In genomic region chr7:35035511-35035921, GRCh38 we compare ENCODE assay signal across 9 cellular contexts. TPM values are rescaled to one million over a fixed set of nuclear protein-coding genes. Genes with fewer than 3 reads are reported as not detected.
A peak's percentile ranks its signal among the peaks of the same experiment; 100 is the strongest.
DNase-seq lines count a peak whose midpoint lies in the region; ATAC-seq and TF ChIP-seq lines count a peak whose summit lies in the region.
"Had no signal": no experiment of that assay in that cellular context is flagged by ENCODE, and none has a peak within 500 bp of the region (broad histone marks: within the 10 kb centered on the region; RNA-seq: fewer than 3 reads in every experiment).

No MANE protein-coding gene starts in this region.

- H3K9me3 ChIP-seq in HEK293 (ENCODE audit: control insufficient read depth, insufficient read depth, low read depth, low read length) (no peaks in the 10 kb centered on the region), iPS-18c (ENCODE audit: control insufficient read depth, insufficient read depth, low read length) (no peaks in the 10 kb centered on the region), subcutaneous abdominal adipose tissue (ENCODE audit: control insufficient read depth in 5 of 5, low read length in 5 of 5) (no peaks in the 10 kb centered on the region)

- H3K27ac ChIP-seq in HEK293 (ENCODE audit: extremely low read depth, low read depth, low read length): no peak overlapping the region
- peak overlapping the region; percentile 61 for H3K27ac ChIP-seq in subcutaneous abdominal adipose tissue (ENCODE audit: low read depth, low read length)
- H3K27ac ChIP-seq: C4-2B had no signal

- H3K4me1 ChIP-seq in HEK293 (ENCODE audit: control insufficient read depth, insufficient read depth, low read length) (peaks cover 2% of the 10 kb centered on the region; the same call in 1 of the 2 replicates), subcutaneous abdominal adipose tissue (ENCODE audit: control insufficient read depth in 5 of 5, insufficient read depth in 5 of 5, low read length in 5 of 5) (peaks cover 3 to 24% (median 18%) of the 10 kb centered on the region in 5 donors)

- H3K9ac ChIP-seq in subcutaneous abdominal adipose tissue (ENCODE audit: low read length in 5 of 5): peak overlapping the region in 1 of 5 donors; percentile 72

- H3K36me3 ChIP-seq in HEK293 (ENCODE audit: control insufficient read depth in 2 of 2, insufficient read depth in 1 of 2, low read length in 2 of 2) (no peaks in the 10 kb centered on the region), subcutaneous abdominal adipose tissue (ENCODE audit: control insufficient read depth in 5 of 5, insufficient read depth in 5 of 5, low read length in 5 of 5) (no peaks in the 10 kb centered on the region)

- ATAC-seq in GM19397 (IDR thresholded peaks at IDR 0.05; ENCODE audit: unreplicated experiment): no peak

- no peaks in the 10 kb centered on the region for H3K27me3 ChIP-seq in subcutaneous abdominal adipose tissue (ENCODE audit: control insufficient read depth in 5 of 5, insufficient read depth in 4 of 5, low read length in 5 of 5)

- CTCF ChIA-PET in HEK293 (lab: Yijun Ruan, JAX): interaction anchor here (0.6 to 1.4 kb wide), 3 partner anchors 48 to 900 kb away, joined by 3 to 5 read pairs (median 3); no protein-coding TSS in a partner anchor

- POLR2A ChIA-PET in HEK293 (lab: Yijun Ruan, JAX): no interaction called here

- peak; percentile 10 to 34 for DNase-seq in SHP77 (lab: John Stamatoyannopoulos, UW)
- no peak for DNase-seq in SHP77 treated with DMSO at 0.1 percent for 48 hours (lab: John Stamatoyannopoulos, UW)
- DNase-seq in NCI-H460 (ENCODE audit: extremely low read depth, low read depth): peak; percentile 50
- peak; percentile 16 for DNase-seq in activated naive CD4-positive, alpha-beta T cell treated with anti-CD3 and anti-CD28 coated beads, Interleukin-2, amount 50 U/mL, for 16 hours

- TF ChIP-seq CTCF in HEK293 (tag by site-specific recombination; IDR thresholded peaks at IDR 0.05): no peak; the same call in 1 of the 2 replicates

- H3K4me3 ChIP-seq in HEK293 (ENCODE audit: low read depth, low read length) (peak overlapping the region; percentile 82), iPS-18c (ENCODE audit: insufficient read depth, low read depth, low read length) (peak overlapping the region; percentile 84; the same call in 1 of the 2 replicates), subcutaneous abdominal adipose tissue (ENCODE audit: low read depth in 1 of 5, low read length in 5 of 5) (peak overlapping the region in 1 of 5 donors; percentile 78)

TF ChIP-seq in HEK293, 187 proteins besides CTCF, POLR2A, EP300 and RAD21 (continues in another document):
- 0 out of 2 replicates have a peak, but pooled peaks have one; percentile 19 for TF ChIP-seq ZEB2 (tag by site-specific recombination; IDR thresholded peaks at IDR 0.05)
- TF ChIP-seq ZNF623 (tag by site-specific recombination; IDR thresholded peaks at IDR 0.05): no peak
- no peak for TF ChIP-seq ZNF704 (tag by site-specific recombination; IDR thresholded peaks at IDR 0.05)
- TF ChIP-seq ZNF362 (tag by site-specific recombination; IDR thresholded peaks at IDR 0.05): no peak
- peak; percentile 37; the same call in 1 of the 2 replicates for TF ChIP-seq ZNF600 (tag by site-specific recombination; IDR thresholded peaks at IDR 0.05)
- TF ChIP-seq ZNF292 (tag by site-specific recombination; IDR thresholded peaks at IDR 0.05; ENCODE audit: borderline replicate concordance, low read depth): no peak
- no peak for TF ChIP-seq KLF16 (tag by site-specific recombination; IDR thresholded peaks at IDR 0.05)
- TF ChIP-seq ZIC2 (tag by site-specific recombination; IDR thresholded peaks at IDR 0.05): peak; percentile 50; the same call in 1 of the 2 replicates
- TF ChIP-seq ZNF530 (tag by site-specific recombination; IDR thresholded peaks at IDR 0.05; ENCODE audit: low read depth): no peak
- TF ChIP-seq PRDM6 (tag by site-specific recombination; IDR thresholded peaks at IDR 0.05): 0 out of 2 replicates have a peak, but pooled peaks have one; percentile 5
- no peak for TF ChIP-seq ZNF658 (tag by site-specific recombination; IDR thresholded peaks at IDR 0.05)
- TF ChIP-seq ZNF549 (tag by site-specific recombination; IDR thresholded peaks at IDR 0.05): no peak
- TF ChIP-seq ZSCAN23 (tag by site-specific recombination; IDR thresholded peaks at IDR 0.05): no peak
- peak; percentile 88 for TF ChIP-seq GLIS1 (tag by site-specific recombination; IDR thresholded peaks at IDR 0.05)
- no peak for TF ChIP-seq ZNF223 (tag by site-specific recombination; IDR thresholded peaks at IDR 0.05)
- no peak for TF ChIP-seq ZNF202 (tag by site-specific recombination; IDR thresholded peaks at IDR 0.05; ENCODE audit: borderline replicate concordance)
- TF ChIP-seq ZNF398 (tag by site-specific recombination; IDR thresholded peaks at IDR 0.05): 0 out of 2 replicates have a peak, but pooled peaks have one; percentile 27
- peak; percentile 45 for TF ChIP-seq ZNF654 (tag by site-specific recombination; IDR thresholded peaks at IDR 0.05; ENCODE audit: low read depth)
- 0 out of 2 replicates have a peak, but pooled peaks have one; percentile 20 for TF ChIP-seq ZXDB (tag by site-specific recombination; IDR thresholded peaks at IDR 0.05)
- TF ChIP-seq ZNF513 (tag by site-specific recombination; IDR thresholded peaks at IDR 0.05): no peak
- TF ChIP-seq ZBTB6 (tag by site-specific recombination; IDR thresholded peaks at IDR 0.05): no peak

RNA-seq across cellular contexts. Expression of gene DPY19L1, which starts 1.8 kb away (rescaled TPM):
- total RNA-seq in NCI-H460 (2014; rRNA removed; shearing (Covaris generic)): 153 and 159 TPM in 2 replicates
- 71.3 and 104 TPM in 2 replicates for polyA plus RNA-seq in NCI-H460 (2014; cell fraction: nucleus; rRNA removed)
